In genomic region chr20:46260936-46261454, GRCh38 we compare ENCODE assay signal across 32 cellular contexts. TPM values are rescaled to one million over a fixed set of nuclear protein-coding genes. Genes with fewer than 3 reads are reported as not detected.
"Had no signal": no experiment of that assay in that cellular context is flagged by ENCODE, and none has a peak within 500 bp of the region (broad histone marks: within the 10 kb centered on the region; RNA-seq: fewer than 3 reads in every experiment).

No MANE protein-coding gene starts in this region.

- DNase-seq: activated B cell treated with CpG ODN at 0.5 μM for 24 hours; activated CD4-positive, alpha-beta T cell treated with anti-CD3 and anti-CD28 coated beads for 48 hours; activated CD4-positive, alpha-beta T cell treated with anti-CD3 and anti-CD28 coated beads, Interleukin-2, amount 50 U/mL, for 1 hour; activated CD4-positive, alpha-beta T cell treated with anti-CD3 and anti-CD28 coated beads, Interleukin-2, amount 50 U/mL, for 48 hours; activated CD8-positive, alpha-beta memory T cell treated with anti-CD3 and anti-CD28 coated beads for 24 hours; activated CD8-positive, alpha-beta T cell treated with anti-CD3 and anti-CD28 coated beads for 36 hours; activated gamma-delta T cell; activated naive CD4-positive, alpha-beta T cell; activated naive CD4-positive, alpha-beta T cell treated with anti-CD3 and anti-CD28 coated beads, Interleukin-2, amount 10 ng/mL, durations not matched to agents 7 days and 5 days; activated naive CD8-positive, alpha-beta T cell treated with anti-CD3 and anti-CD28 coated beads, Interleukin-2, amount 10 ng/mL, durations not matched to agents 7 days and 5 days; activated T-cell treated with anti-CD3 and anti-CD28 coated beads, Interleukin-2, amount 50 U/mL, for 4 hours; central memory CD4-positive, alpha-beta T cell; colonic mucosa; effector CD8-positive, alpha-beta T cell; esophagus squamous epithelium; foreskin melanocyte; T-helper 1 cell; T-helper 17 cell; T1000; WERI-Rb-1 had no signal

- H3K36me3 ChIP-seq: ascending aorta, breast epithelium, cardiac muscle cell, colonic mucosa, esophagus squamous epithelium, WERI-Rb-1 had no signal

- H3K27ac ChIP-seq: ascending aorta, breast epithelium, cardiac muscle cell, colonic mucosa, epithelial cell of prostate, esophagus squamous epithelium, WERI-Rb-1 had no signal

- ATAC-seq: activated CD4-positive, CD25-positive, alpha-beta regulatory T cell treated with anti-CD3 and anti-CD28 coated beads, Interleukin-2, amount 50 U/mL, for 24 hours; activated CD8-positive, alpha-beta T cell treated with anti-CD3 and anti-CD28 coated beads for 36 hours; activated naive CD4-positive, alpha-beta T cell treated with anti-CD3 and anti-CD28 coated beads, Interleukin-2, amount 50 U/mL, for 72 hours; activated T-cell treated with anti-CD3 and anti-CD28 coated beads, Interleukin-2, amount 50 U/mL, for 4 hours; T-helper 17 cell had no signal

- FAIRE-seq: endometrium, endothelial cell of umbilical vein had no signal

- H3K27me3 ChIP-seq: ascending aorta, cardiac muscle cell, colonic mucosa had no signal

- H3K4me3 ChIP-seq: ascending aorta, breast epithelium, cardiac muscle cell, colonic mucosa, esophagus squamous epithelium had no signal

- H3K9me3 ChIP-seq: ascending aorta, breast epithelium, colonic mucosa, esophagus squamous epithelium had no signal

- H3K4me1 ChIP-seq: ascending aorta, breast epithelium, colonic mucosa had no signal

RNA-seq across cellular contexts. Expression of gene CDH22, which starts 47.3 kb away (rescaled TPM):
- total RNA-seq: activated CD8-positive, alpha-beta T cell treated with anti-CD3 and anti-CD28 coated beads for 36 hours; activated naive CD8-positive, alpha-beta T cell treated with anti-CD3 and anti-CD28 coated beads, Interleukin-2, amount 10 ng/mL, durations not matched to agents 7 days and 5 days; activated T-cell treated with anti-CD3 and anti-CD28 coated beads, Interleukin-2, amount 50 U/mL, for 4 hours; activated T-helper 1 cell treated with anti-CD3 and anti-CD28 coated beads, Interleukin-12 subunit alpha, Interleukin-12 subunit beta, Interleukin-2, Interleukin-4 antibody, amounts not matched to agents 30 ng/mL and 10 ng/mL and 1 ng/mL, durations not matched to agents 14 hours and 24 hours and 36 hours; activated T-helper 2 cell treated with anti-CD3 and anti-CD28 coated beads, Interferon-gamma antibody, Interleukin-2, Interleukin-4, amounts not matched to agents 10 μg/mL and 5 μg/mL and 100 μg/mL, durations not matched to agents 14 hours and 24 hours and 36 hours; ascending aorta; cardiac muscle cell; endothelial cell of umbilical vein; fibroblast of lung; fibroblast of villous mesenchyme; T-helper 17 cell had no signal
- polyA plus RNA-seq: cardiac muscle cell, endothelial cell of umbilical vein, fibroblast of lung had no signal
